Comparison of ENCODE assay signal across 18 cellular contexts in the genomic region with DNA sequence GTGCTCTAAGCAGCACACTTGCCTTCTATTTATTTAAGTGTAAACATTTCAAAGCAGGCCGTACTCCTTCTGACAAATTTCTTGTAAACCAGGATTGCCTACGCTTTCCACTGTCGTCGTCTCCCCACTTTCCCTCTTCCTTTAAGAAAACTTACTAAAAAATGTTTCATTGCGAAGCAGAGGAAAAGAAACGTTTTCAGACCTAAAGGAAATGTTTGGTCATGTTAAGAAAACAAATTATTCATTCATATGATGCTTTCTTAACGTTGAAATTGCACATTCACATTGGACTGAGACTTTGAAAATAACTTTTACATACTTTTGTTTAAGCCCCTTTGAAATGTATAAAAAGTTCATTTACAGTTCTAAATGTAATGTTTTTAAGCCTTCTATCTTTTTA.
DNase-seq lines count a peak whose midpoint lies in the region; TF ChIP-seq lines count a peak whose summit lies in the region.
"Had no signal": no experiment of that assay in that cellular context is flagged by ENCODE, and none has a peak within 500 bp of the region (broad histone marks: within the 10 kb centered on the region; RNA-seq: fewer than 3 reads in every experiment).

No MANE protein-coding gene starts in this region.

- H4K20me1 ChIP-seq in osteoblast (ENCODE audit: insufficient read depth, low read length): no peaks in the 10 kb centered on the region

- peak overlapping the region; percentile 25 for H3K4me2 ChIP-seq in osteoblast (ENCODE audit: insufficient read depth, low read length)

- H3K27ac ChIP-seq in osteoblast (ENCODE audit: low read depth, low read length): peak overlapping the region; percentile 50
- H3K27ac ChIP-seq in caudate nucleus (ENCODE audit: low read depth, low read length): no peak overlapping the region
- H3K27ac ChIP-seq: 22Rv1, GM23248 had no signal

- H3K27ac Mint-ChIP-seq in activated naive CD4-positive, alpha-beta T cell treated with anti-CD3 and anti-CD28 coated beads, Interleukin-2, amount 50 U/mL, for 24 hours: peak overlapping the region; percentile 46
- peak overlapping the region; percentile 86 for H3K27ac Mint-ChIP-seq in chondrocyte (ENCODE audit: unreplicated experiment)
- H3K27ac Mint-ChIP-seq: H9 had no signal

- TF ChIP-seq CTCF in chondrocyte (IDR thresholded peaks at IDR 0.05) (no peak), osteoblast (IDR thresholded peaks at IDR 0.05; ENCODE audit: extremely low read depth, low read depth, low read length) (no peak)

- H3K27me3 Mint-ChIP-seq in activated naive CD4-positive, alpha-beta T cell treated with anti-CD3 and anti-CD28 coated beads, Interleukin-2, amount 50 U/mL, for 24 hours: no peaks in the 10 kb centered on the region
- no peaks in the 10 kb centered on the region for H3K27me3 Mint-ChIP-seq in chondrocyte (ENCODE audit: low read depth)
- H3K27me3 Mint-ChIP-seq: CD4-positive, alpha-beta memory T cell had no signal

- H3K36me3 ChIP-seq in osteoblast (ENCODE audit: insufficient read depth, low read length): peaks cover 10% of the 10 kb centered on the region

- H3K9me3 Mint-ChIP-seq in activated naive CD4-positive, alpha-beta T cell treated with anti-CD3 and anti-CD28 coated beads, Interleukin-2, amount 50 U/mL, for 24 hours: no peaks in the 10 kb centered on the region
- no peaks in the 10 kb centered on the region for H3K9me3 Mint-ChIP-seq in chondrocyte (ENCODE audit: low read depth)
- H3K9me3 Mint-ChIP-seq: CD4-positive, alpha-beta memory T cell had no signal

- no peak overlapping the region for H3K4me3 Mint-ChIP-seq in activated naive CD4-positive, alpha-beta T cell treated with anti-CD3 and anti-CD28 coated beads, Interleukin-2, amount 50 U/mL, for 24 hours
- no peak overlapping the region for H3K4me3 Mint-ChIP-seq in chondrocyte (ENCODE audit: unreplicated experiment)
- H3K4me3 Mint-ChIP-seq: CD4-positive, alpha-beta memory T cell; H9 had no signal

- no peaks in the 10 kb centered on the region for H3K79me2 ChIP-seq in osteoblast (ENCODE audit: insufficient read depth, low read length)

- no peaks in the 10 kb centered on the region for H3K9me3 ChIP-seq in osteoblast (ENCODE audit: low read depth, low read length)

- H3K4me1 Mint-ChIP-seq in activated naive CD4-positive, alpha-beta T cell treated with anti-CD3 and anti-CD28 coated beads, Interleukin-2, amount 50 U/mL, for 24 hours: no peaks in the 10 kb centered on the region
- peaks cover 22% of the 10 kb centered on the region for H3K4me1 Mint-ChIP-seq in chondrocyte (ENCODE audit: low read depth)

- no peaks in the 10 kb centered on the region for H3K27me3 ChIP-seq in osteoblast (ENCODE audit: insufficient read depth, low read length)

- DNase-seq in activated naive CD4-positive, alpha-beta T cell (lab: John Stamatoyannopoulos, UW): no peak
- DNase-seq in chondrocyte (ENCODE audit: low spot score) (no peak), osteoblast (ENCODE audit: insufficient read length, low spot score, missing footprints) (no peak), activated gamma-delta T cell (lab: John Stamatoyannopoulos, UW) (no peak), EL (no peak), caudate nucleus (lab: John Stamatoyannopoulos, UW) (no peak), Ammon's horn (ENCODE audit: low spot score) (no peak)
- DNase-seq: AML-193; C1 segment of cervical spinal cord; Calu3; CD4-positive, alpha-beta memory T cell; COR-L47; DMS53; DMS79 treated with DMSO at 0.1 percent for 48 hours; H9 had no signal

- H3K36me3 Mint-ChIP-seq in activated naive CD4-positive, alpha-beta T cell treated with anti-CD3 and anti-CD28 coated beads, Interleukin-2, amount 50 U/mL, for 24 hours: peaks cover 16% of the 10 kb centered on the region
- peaks cover 7% of the 10 kb centered on the region for H3K36me3 Mint-ChIP-seq in chondrocyte (ENCODE audit: low read depth)

- H2AFZ ChIP-seq in osteoblast (ENCODE audit: low read length): no peak overlapping the region
- H2AFZ ChIP-seq: GM23248 had no signal

- no peak overlapping the region for H3K4me3 ChIP-seq in osteoblast (ENCODE audit: insufficient read depth, low read length)
- H3K4me3 ChIP-seq: GM23248 had no signal

- peaks cover 13% of the 10 kb centered on the region for H3K4me1 ChIP-seq in osteoblast (ENCODE audit: insufficient read depth, low read length)
